8 cellular contexts compared by ENCODE assay signal in the genomic region with DNA sequence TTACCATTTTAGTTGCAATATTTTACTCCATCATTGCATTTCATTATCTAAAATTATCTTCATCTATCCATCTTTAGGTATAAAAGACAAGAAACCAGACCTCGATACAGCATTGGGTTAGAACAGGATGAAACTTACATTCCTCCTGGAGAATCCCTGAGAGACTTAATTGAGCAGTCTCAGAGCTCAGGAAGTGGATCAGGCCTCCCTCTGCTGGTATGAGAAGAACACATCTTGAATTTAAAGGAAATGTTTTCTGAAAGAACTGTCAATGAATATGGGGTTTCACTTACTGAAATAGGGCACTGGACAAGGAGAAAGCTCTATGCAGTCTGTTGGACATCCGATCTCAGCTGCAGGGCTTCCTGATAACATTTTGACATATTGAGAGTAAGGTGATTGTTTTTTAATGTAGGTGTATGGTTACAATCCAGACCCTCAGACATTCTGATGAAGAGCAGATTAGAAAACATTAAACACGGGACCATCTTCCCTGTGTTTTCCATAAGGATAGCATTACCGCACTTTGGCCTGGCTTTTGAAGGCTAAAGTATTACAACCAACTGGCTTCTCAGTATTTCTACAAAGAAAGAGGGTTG.
A peak's percentile ranks its signal among the peaks of the same experiment; 100 is the strongest.
DNase-seq lines count a peak whose midpoint lies in the region; ATAC-seq and TF ChIP-seq lines count a peak whose summit lies in the region.

No MANE protein-coding gene starts in this region.

- intact Hi-C loops in ovary (cut with DNase I), result no loop called here

- ATAC-seq in HG02884 (IDR thresholded peaks at IDR 0.05; ENCODE audit: unreplicated experiment) (no peak), HG03520 (IDR thresholded peaks at IDR 0.05; ENCODE audit: unreplicated experiment) (no peak), GM18502 (IDR thresholded peaks at IDR 0.05; ENCODE audit: poor library complexity, unreplicated experiment) (no peak)

- no peaks in the 10 kb centered on the region for H3K9me3 ChIP-seq in ovary

- WGBS in ovary, 3 donors, result 43 to 55% (median 47%) methylated on average over 4 of the region's 4 CpGs

- H3K36me3 ChIP-seq in ovary, result no peaks in the 10 kb centered on the region

- in situ Hi-C loops in GM13977 (cut with MboI; ENCODE audit: low pct_unique_long_range_greater_than_20kb, low sequenced_read_pairs, unreplicated experiment), result no loop called here

- TF ChIP-seq EP300 in ovary (IDR thresholded peaks at IDR 0.05), result no peak

- H3K4me3 ChIP-seq in ovary, result no peak overlapping the region

- no peak overlapping the region for H3K27ac ChIP-seq in ovary

- peak; percentile 24 for TF ChIP-seq CTCF in GM13977 (IDR thresholded peaks at IDR 0.05; ENCODE audit: extremely low read depth, insufficient read depth, missing control alignments)
- peak in 1 of 3 donors; percentile 18 for TF ChIP-seq CTCF in ovary (IDR thresholded peaks at IDR 0.05)

- no peak for TF ChIP-seq POLR2A in ovary (IDR thresholded peaks at IDR 0.05)

- H3K4me1 ChIP-seq in ovary (ENCODE audit: insufficient read depth), result no peaks in the 10 kb centered on the region

- DNase-seq in A172 (ENCODE audit: low spot score) (peak; percentile 62), GM13977 (ENCODE audit: low spot score) (no peak), RKO (ENCODE audit: low spot score) (peak; percentile 59), fibroblast of gingiva (ENCODE audit: low read depth) (peak; percentile 43), ovary (peak in 3 of 5 donors; percentile 14 to 37 (median 28))

- no peaks in the 10 kb centered on the region for H3K27me3 ChIP-seq in ovary
